In genomic region chr19:49133621-49134454, GRCh38 we compare ENCODE assay signal across 7 cellular contexts.
A peak's percentile ranks its signal among the peaks of the same experiment; 100 is the strongest.
DNase-seq lines count a peak whose midpoint lies in the region; ATAC-seq lines count a peak whose summit lies in the region.

No MANE protein-coding gene starts in this region.

- no peak overlapping the region for H3K4me3 ChIP-seq in adipocyte (ENCODE audit: low read length)

- H3K4me1 ChIP-seq in adipocyte (ENCODE audit: control insufficient read depth, insufficient read depth, low read length) = no peaks in the 10 kb centered on the region

- no peak overlapping the region for H3K9ac ChIP-seq in adipocyte (ENCODE audit: low read length)

- no peaks in the 10 kb centered on the region for H3K36me3 ChIP-seq in adipocyte (ENCODE audit: control insufficient read depth, insufficient read depth, low read length, severe bottlenecking)

- H3K27me3 ChIP-seq in adipocyte (replicated peaks; ENCODE audit: control insufficient read depth, insufficient read depth, low read length) = peaks cover 18% of the 10 kb centered on the region

- peak; percentile 83 for DNase-seq in NCI-H146 (lab: John Stamatoyannopoulos, UW)
- DNase-seq in adipocyte (ENCODE audit: low read depth) = peak; percentile 63
- DNase-seq in islet precursor cell = peak; percentile 85
- DNase-seq in stimulated activated naive CD4-positive, alpha-beta T cell (lab: John Stamatoyannopoulos, UW) = peak; percentile 35 to 62 (median 48)
- no peak for DNase-seq in NCI-H1092 treated with DMSO at 0.1 percent for 48 hours (lab: John Stamatoyannopoulos, UW)

- ATAC-seq in GM21737 (IDR thresholded peaks at IDR 0.05; ENCODE audit: unreplicated experiment) (no peak), HG02623 (IDR thresholded peaks at IDR 0.05; ENCODE audit: unreplicated experiment) (no peak)

- H3K9me3 ChIP-seq in adipocyte (ENCODE audit: control insufficient read depth, low read length) = no peaks in the 10 kb centered on the region
